In genomic region chr9:70292253-70292652, GRCh38 we compare ENCODE assay signal across 31 cellular contexts.
"Had no signal": no experiment of that assay in that cellular context is flagged by ENCODE, and none has a peak within 500 bp of the region (broad histone marks: within the 10 kb centered on the region; RNA-seq: fewer than 3 reads in every experiment).

No MANE protein-coding gene starts in this region.

- H3K27me3 ChIP-seq: neural progenitor cell, ovary, spleen, suprapubic skin, testis, tibial artery, transverse colon, vagina had no signal

- H3K4me3 ChIP-seq: neural progenitor cell, ovary, psoas muscle, skin epidermis, smooth muscle cell, spleen, suprapubic skin, testis, tibial artery, transverse colon, vagina had no signal

- H3K79me2 ChIP-seq: parathyroid adenoma had no signal

- DNase-seq: natural killer cell; occipital lobe; ovary; posterior cingulate gyrus; psoas muscle; right cardiac atrium; spleen; stimulated activated CD4-positive, alpha-beta T cell treated with anti-CD3 and anti-CD28 coated beads, Interleukin-12 subunit alpha, Interleukin-12 subunit beta, amount 100 ng/mL, for 4 hours; stimulated activated CD4-positive, alpha-beta T cell treated with anti-CD3 and anti-CD28 coated beads, Interleukin-1b, Interleukin-23, amount 100 ng/mL, for 48 hours; stimulated activated CD4-positive, alpha-beta T cell treated with anti-CD3 and anti-CD28 coated beads, Interleukin-4, amount 100 ng/mL, for 1 hour; stimulated activated CD4-positive, alpha-beta T cell treated with anti-CD3 and anti-CD28 coated beads, Interleukin-4, amount 100 ng/mL, for 4 hours; stimulated activated CD8-positive, alpha-beta memory T cell treated with anti-CD3 and anti-CD28 coated beads, Interleukin-4, amount 100 ng/mL, for 48 hours; stimulated activated naive CD4-positive, alpha-beta T cell; stimulated activated naive CD8-positive, alpha-beta T cell treated with anti-CD3 and anti-CD28 coated beads, Interleukin-15, amount 100 ng/mL, for 72 hours; stimulated activated naive CD8-positive, alpha-beta T cell treated with anti-CD3 and anti-CD28 coated beads, Interleukin-15, Interleukin-2, amounts not matched to agents 100 U/mL and 50 U/mL, for 24 hours; substantia nigra; testis; tibial artery; transverse colon had no signal

- H3K4me1 ChIP-seq: neural progenitor cell, parathyroid adenoma, psoas muscle, spleen, suprapubic skin, testis, tibial artery had no signal

- H3K9me3 ChIP-seq: suprapubic skin, testis, transverse colon had no signal

- H3K4me3 Mint-ChIP-seq: natural killer cell; nephron; neural progenitor cell; stimulated activated memory B cell treated with anti-CD40 and anti-IgM and Interleukin-4, amounts not matched to agents 10 μg/mL and 1 μg/mL and 100 μg/mL, for 72 hours; stimulated activated naive CD8-positive, alpha-beta T cell treated with anti-CD3 and anti-CD28 coated beads, Interleukin-15, amount 100 ng/mL, for 72 hours; type B pancreatic cell had no signal

- H3K4me2 ChIP-seq: neural progenitor cell, smooth muscle cell had no signal

- H3K27ac Mint-ChIP-seq: natural killer cell; nephron; neural progenitor cell; progenitor cell of endocrine pancreas; stimulated activated memory B cell treated with anti-CD40 and anti-IgM and Interleukin-4, amounts not matched to agents 10 μg/mL and 1 μg/mL and 100 μg/mL, for 72 hours; type B pancreatic cell had no signal

- H3K27ac ChIP-seq: neural progenitor cell, ovary, parathyroid adenoma, psoas muscle, skin epidermis, spleen, suprapubic skin, testis, tibial artery, transverse colon, vagina had no signal

- H3K4me1 Mint-ChIP-seq: nephron, neural progenitor cell had no signal

- ATAC-seq: natural killer cell; psoas muscle; right cardiac atrium; sciatic nerve; stimulated activated memory B cell treated with anti-CD40 and anti-IgM and Interleukin-4, amounts not matched to agents 10 μg/mL and 1 μg/mL and 100 μg/mL, for 72 hours; stimulated activated naive CD8-positive, alpha-beta T cell treated with anti-CD3 and anti-CD28 coated beads, Interleukin-15, amount 100 ng/mL, for 72 hours; stimulated activated naive CD8-positive, alpha-beta T cell treated with anti-CD3 and anti-CD28 coated beads, Interleukin-15, Interleukin-2, amounts not matched to agents 100 U/mL and 50 U/mL, for 24 hours had no signal

- H2AFZ ChIP-seq: neural progenitor cell, parathyroid adenoma had no signal

- H3K27me3 Mint-ChIP-seq: progenitor cell of endocrine pancreas; stimulated activated memory B cell treated with anti-CD40 and anti-IgM and Interleukin-4, amounts not matched to agents 10 μg/mL and 1 μg/mL and 100 μg/mL, for 72 hours; stimulated activated naive CD8-positive, alpha-beta T cell treated with anti-CD3 and anti-CD28 coated beads, Interleukin-15, amount 100 ng/mL, for 72 hours; type B pancreatic cell had no signal

- H3K9me3 Mint-ChIP-seq: stimulated activated memory B cell treated with anti-CD40 and anti-IgM and Interleukin-4, amounts not matched to agents 10 μg/mL and 1 μg/mL and 100 μg/mL, for 72 hours had no signal

- H3K9ac ChIP-seq: neural progenitor cell, parathyroid adenoma had no signal

- FAIRE-seq: urothelium cell line had no signal

- H3K36me3 ChIP-seq: ovary had no signal
